Comparison of ENCODE assay signal across 10 cellular contexts in genomic region chr10:84820121-84820520, GRCh38.
DNase-seq lines count a peak whose midpoint lies in the region; ATAC-seq and TF ChIP-seq lines count a peak whose summit lies in the region.
"Had no signal": no experiment of that assay in that cellular context is flagged by ENCODE, and none has a peak within 500 bp of the region (broad histone marks: within the 10 kb centered on the region; RNA-seq: fewer than 3 reads in every experiment).

No MANE protein-coding gene starts in this region.

- no peak overlapping the region for H3K9ac ChIP-seq in neuronal stem cell (ENCODE audit: low read depth, low read length, poor library complexity)

- H3K9me3 Mint-ChIP-seq in activated CD8-positive, alpha-beta memory T cell treated with anti-CD3 and anti-CD28 coated beads, Interleukin-2, amount 10 ng/mL, durations not matched to agents 7 days and 5 days (ENCODE audit: low read depth) = no peaks in the 10 kb centered on the region

- WGBS in neuronal stem cell (ENCODE audit: extremely low coverage in 2 of 2, insufficient read length in 2 of 2, insufficient replicate concordance in 1 of 2), 2 donors = no CpG with 5 or more reads among the region's 3 CpGs

- no peak overlapping the region for H4K8ac ChIP-seq in neuronal stem cell (ENCODE audit: low read depth, low read length)

- H2AK5ac ChIP-seq in neuronal stem cell (ENCODE audit: low read depth, low read length) = no peak overlapping the region

- H3K27me3 Mint-ChIP-seq in activated CD8-positive, alpha-beta memory T cell treated with anti-CD3 and anti-CD28 coated beads, Interleukin-2, amount 10 ng/mL, durations not matched to agents 7 days and 5 days = no peaks in the 10 kb centered on the region

- no peaks in the 10 kb centered on the region for H3K36me3 Mint-ChIP-seq in activated CD8-positive, alpha-beta memory T cell treated with anti-CD3 and anti-CD28 coated beads, Interleukin-2, amount 10 ng/mL, durations not matched to agents 7 days and 5 days

- H2AFZ ChIP-seq in neuronal stem cell (ENCODE audit: low read length) = no peak overlapping the region

- no peak overlapping the region for H3K23ac ChIP-seq in neuronal stem cell (ENCODE audit: low read depth, low read length, poor library complexity)

- H4K91ac ChIP-seq in neuronal stem cell (ENCODE audit: low read depth, low read length, poor library complexity) = no peak overlapping the region

- H3K4me3 ChIP-seq in dorsolateral prefrontal cortex (no peak overlapping the region), neuronal stem cell (ENCODE audit: low read length in 2 of 2) (no peak overlapping the region)

- intact Hi-C loops in dorsolateral prefrontal cortex (cut with DNase I) = no loop called here
- intact Hi-C loops in left cardiac atrium (cut with DNase I) = no loop called here

- H2BK120ac ChIP-seq in neuronal stem cell (ENCODE audit: low read depth, low read length) = no peak overlapping the region

- H3K4me1 ChIP-seq in neuronal stem cell (ENCODE audit: control insufficient read depth in 2 of 2, insufficient read depth in 1 of 2, low read depth in 1 of 2, low read length in 2 of 2) = peaks cover 0 to 1% of the 10 kb centered on the region in 2 donors

- DNase-seq in DMS 273 treated with DMSO at 0.1 percent for 48 hours (lab: John Stamatoyannopoulos, UW) (peak; percentile 39), HEK293T (ENCODE audit: extremely low spot score) (peak; percentile 19), NCI-H526 treated with DMSO at 0.1 percent for 48 hours (lab: John Stamatoyannopoulos, UW) (peak; percentile 75), dorsolateral prefrontal cortex (no peak), left cardiac atrium (no peak), ureter (ENCODE audit: low spot score) (no peak), neuronal stem cell (ENCODE audit: low spot score) (no peak)
- DNase-seq in activated CD8-positive, alpha-beta memory T cell treated with anti-CD3 and anti-CD28 coated beads, Interleukin-2, amount 10 ng/mL, durations not matched to agents 7 days and 5 days = no peak
- DNase-seq: NCI-H1048, retina had no signal

- no peak overlapping the region for H3K27ac Mint-ChIP-seq in activated CD8-positive, alpha-beta memory T cell treated with anti-CD3 and anti-CD28 coated beads, Interleukin-2, amount 10 ng/mL, durations not matched to agents 7 days and 5 days

- H3K4ac ChIP-seq in neuronal stem cell (ENCODE audit: low read length) = no peak overlapping the region

- no peak overlapping the region for H3K14ac ChIP-seq in neuronal stem cell (ENCODE audit: low read length)

- H2BK15ac ChIP-seq in neuronal stem cell (ENCODE audit: low read length) = no peak overlapping the region

- TF ChIP-seq CTCF in dorsolateral prefrontal cortex (IDR thresholded peaks at IDR 0.05 in 54 of 56, conservative IDR thresholded peaks at IDR 0.05 in 2 of 56; ENCODE audit: low read depth in 1 of 56, partially characterized antibody in 56 of 56) = peak in 34 of 56 donors; percentile 19 to 52 (median 31)

- peaks cover 0 to 6% (median 0%) of the 10 kb centered on the region in 45 donors for H3K27me3 ChIP-seq in dorsolateral prefrontal cortex
- no peaks in the 10 kb centered on the region for H3K27me3 ChIP-seq in neuronal stem cell (ENCODE audit: control insufficient read depth in 3 of 3, insufficient read depth in 3 of 3, low read depth in 1 of 3, low read length in 3 of 3)

- H3K9me3 ChIP-seq in neuronal stem cell (replicated peaks in 1 of 2; ENCODE audit: control insufficient read depth in 2 of 2, insufficient read depth in 1 of 2, low read depth in 1 of 2, low read length in 2 of 2) = peaks cover 0 to 2% of the 10 kb centered on the region in 2 donors

- H3K4me1 Mint-ChIP-seq in activated CD8-positive, alpha-beta memory T cell treated with anti-CD3 and anti-CD28 coated beads, Interleukin-2, amount 10 ng/mL, durations not matched to agents 7 days and 5 days = no peaks in the 10 kb centered on the region

- H3K18ac ChIP-seq in neuronal stem cell (ENCODE audit: low read length) = no peak overlapping the region

- H3K79me1 ChIP-seq in neuronal stem cell (ENCODE audit: low read depth, low read length) = no peaks in the 10 kb centered on the region

- no peak overlapping the region for H2BK5ac ChIP-seq in neuronal stem cell (ENCODE audit: low read length)

- POLR2A ChIA-PET in HEK293T (lab: Yijun Ruan, JAX) = no interaction called here

- H3K4me2 ChIP-seq in neuronal stem cell (ENCODE audit: insufficient read depth, low read length, poor library complexity, severe bottlenecking) = no peak overlapping the region

- no peak for ATAC-seq in activated CD8-positive, alpha-beta memory T cell treated with anti-CD3 and anti-CD28 coated beads, Interleukin-2, amount 10 ng/mL, durations not matched to agents 7 days and 5 days
- ATAC-seq in left cardiac atrium = no peak

- CTCF ChIA-PET in HEK293T (lab: Yijun Ruan, JAX) = interaction anchor here (0.6 to 1.3 kb wide), 4 partner anchors 9 to 1581 kb away, joined by 3 to 6 read pairs (median 3); no protein-coding TSS in a partner anchor
- CTCF ChIA-PET in activated CD8-positive, alpha-beta memory T cell treated with anti-CD3 and anti-CD28 coated beads, Interleukin-2, amount 10 ng/mL, durations not matched to agents 7 days and 5 days (lab: Charles Lee) = no interaction called here

- no peak overlapping the region for H3K4me3 Mint-ChIP-seq in activated CD8-positive, alpha-beta memory T cell treated with anti-CD3 and anti-CD28 coated beads, Interleukin-2, amount 10 ng/mL, durations not matched to agents 7 days and 5 days

- no peak overlapping the region for H2BK12ac ChIP-seq in neuronal stem cell (ENCODE audit: low read length)

- H3K36me3 ChIP-seq in neuronal stem cell (replicated peaks in 1 of 2; ENCODE audit: control insufficient read depth in 2 of 2, insufficient read depth in 2 of 2, low read length in 2 of 2) = no peaks in the 10 kb centered on the region

- H3K27ac ChIP-seq in dorsolateral prefrontal cortex (no peak overlapping the region), neuronal stem cell (replicated peaks; ENCODE audit: low read length) (no peak overlapping the region)

TF ChIP-seq in HEK293T, 16 proteins besides CTCF, POLR2A, EP300 and RAD21:
- TF ChIP-seq FOXA1 (IDR thresholded peaks at IDR 0.05) = no peak
- TF ChIP-seq FOXK2 (IDR thresholded peaks at IDR 0.05) = no peak
- no peak for TF ChIP-seq FOXM1 (IDR thresholded peaks at IDR 0.05; ENCODE audit: borderline replicate concordance)
- no peak for TF ChIP-seq HDGF (IDR thresholded peaks at IDR 0.05; ENCODE audit: borderline replicate concordance)
- no peak for TF ChIP-seq CTBP1 (IDR thresholded peaks at IDR 0.05; ENCODE audit: borderline replicate concordance)
- no peak for TF ChIP-seq NFRKB (IDR thresholded peaks at IDR 0.05)
- TF ChIP-seq TARDBP (IDR thresholded peaks at IDR 0.05) = no peak
- no peak for TF ChIP-seq ARNT (IDR thresholded peaks at IDR 0.05)
- TF ChIP-seq BHLHE40 (IDR thresholded peaks at IDR 0.05; ENCODE audit: borderline replicate concordance) = no peak
- no peak for TF ChIP-seq ELF4 (IDR thresholded peaks at IDR 0.05)
- no peak for TF ChIP-seq L3MBTL2 (conservative IDR thresholded peaks at IDR 0.05)
- no peak for TF ChIP-seq SUZ12 (IDR thresholded peaks at IDR 0.05)
- TF ChIP-seq ZNF384 (IDR thresholded peaks at IDR 0.05) = no peak
- no peak for TF ChIP-seq LEF1 (IDR thresholded peaks at IDR 0.05; ENCODE audit: borderline replicate concordance)
- TF ChIP-seq SP1 (IDR thresholded peaks at IDR 0.05) = no peak
- no peak for TF ChIP-seq PKNOX1 (IDR thresholded peaks at IDR 0.05)

Comparison
In these comparisons a context has a peak if more than half of its experiments do, and no peak if none do; other contexts are left out.
1. DNase-seq: peak in DMS 273 treated with DMSO at 0.1 percent for 48 hours (single experiment), HEK293T (single experiment) and NCI-H526 treated with DMSO at 0.1 percent for 48 hours (single experiment); none in dorsolateral prefrontal cortex (0 of 10), activated CD8-positive, alpha-beta memory T cell treated with anti-CD3 and anti-CD28 coated beads, Interleukin-2, amount 10 ng/mL, durations not matched to agents 7 days and 5 days (single experiment), left cardiac atrium (single experiment), ureter (single experiment) and neuronal stem cell (single experiment).